Comparison of ENCODE assay signal across 25 cellular contexts in the genomic region with DNA sequence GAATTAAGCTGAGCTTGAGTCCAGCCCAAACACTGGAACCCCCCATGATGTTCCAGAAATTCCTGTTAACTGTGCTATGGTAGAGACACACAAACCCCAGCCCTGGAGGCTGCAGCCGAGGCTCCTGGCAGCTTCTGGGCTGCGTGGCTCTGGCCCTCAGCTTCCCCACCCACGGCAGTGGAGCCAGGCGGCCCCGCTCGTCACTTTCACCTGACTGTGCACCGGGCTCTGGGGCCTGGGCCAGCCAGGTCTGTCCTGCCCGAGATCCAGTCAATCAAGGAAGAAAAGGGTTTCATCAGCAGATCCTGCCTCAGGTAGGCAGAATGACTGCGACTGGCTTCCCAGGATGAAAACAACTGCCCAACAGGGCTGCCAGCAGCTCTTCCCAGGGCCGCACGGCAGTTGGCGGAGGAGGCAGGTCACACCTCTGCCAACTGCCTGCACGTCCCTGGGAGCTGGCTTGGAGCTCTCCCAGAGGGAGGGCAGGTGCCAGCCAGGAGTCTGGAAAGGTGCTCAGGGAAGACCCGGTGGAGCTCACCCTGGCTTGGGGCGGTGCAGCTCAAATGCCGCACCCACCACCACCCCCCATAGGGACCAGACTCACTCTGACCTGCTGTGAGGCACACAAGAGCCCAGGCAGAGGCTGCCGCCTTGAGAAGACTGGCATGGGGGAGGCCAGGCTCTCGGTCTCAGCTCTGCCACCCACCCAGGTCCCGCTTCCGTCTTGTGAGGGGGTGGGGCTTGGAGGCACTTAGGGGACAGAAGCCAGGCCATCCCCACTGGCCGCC. TPM values are rescaled to one million over a fixed set of nuclear protein-coding genes. Genes with fewer than 3 reads are reported as not detected.
DNase-seq lines count a peak whose midpoint lies in the region; ATAC-seq and TF ChIP-seq lines count a peak whose summit lies in the region.
"Had no signal": no experiment of that assay in that cellular context is flagged by ENCODE, and none has a peak within 500 bp of the region (broad histone marks: within the 10 kb centered on the region; RNA-seq: fewer than 3 reads in every experiment).

No MANE protein-coding gene starts in this region.

- H3K27me3 ChIP-seq in left ventricle myocardium inferior (ENCODE audit: low read depth): no peaks in the 10 kb centered on the region
- H3K27me3 ChIP-seq: brain microvascular endothelial cell, Peyer's patch, upper lobe of right lung had no signal

- no peak overlapping the region for H3K27ac ChIP-seq in left ventricle myocardium inferior (replicated peaks)
- H3K27ac ChIP-seq: brain microvascular endothelial cell, GM23248, Peyer's patch, skin epidermis, upper lobe of right lung had no signal

- H3K4me3 Mint-ChIP-seq in stimulated activated naive B cell treated with anti-CD40 and anti-IgM and Interleukin-4, amounts not matched to agents 10 μg/mL and 1 μg/mL and 100 μg/mL, for 72 hours: no peak overlapping the region
- H3K4me3 Mint-ChIP-seq: activated naive CD4-positive, alpha-beta T cell treated with anti-CD3 and anti-CD28 coated beads, Interleukin-2, amount 50 U/mL, for 24 hours; naive thymus-derived CD8-positive, alpha-beta T cell had no signal

- peaks cover 34% of the 10 kb centered on the region for H3K4me1 ChIP-seq in left ventricle myocardium inferior
- H3K4me1 ChIP-seq: upper lobe of right lung had no signal

- H3K27me3 Mint-ChIP-seq in stimulated activated naive B cell treated with anti-CD40 and anti-IgM and Interleukin-4, amounts not matched to agents 10 μg/mL and 1 μg/mL and 100 μg/mL, for 72 hours: no peaks in the 10 kb centered on the region
- H3K27me3 Mint-ChIP-seq: activated naive CD4-positive, alpha-beta T cell treated with anti-CD3 and anti-CD28 coated beads, Interleukin-2, amount 50 U/mL, for 24 hours; naive thymus-derived CD8-positive, alpha-beta T cell had no signal

- TF ChIP-seq CTCF in left ventricle myocardium inferior (IDR thresholded peaks at IDR 0.05; ENCODE audit: borderline replicate concordance): no peak

- H3K9me3 Mint-ChIP-seq in stimulated activated naive B cell treated with anti-CD40 and anti-IgM and Interleukin-4, amounts not matched to agents 10 μg/mL and 1 μg/mL and 100 μg/mL, for 72 hours: no peaks in the 10 kb centered on the region
- H3K9me3 Mint-ChIP-seq: activated naive CD4-positive, alpha-beta T cell treated with anti-CD3 and anti-CD28 coated beads, Interleukin-2, amount 50 U/mL, for 24 hours; naive thymus-derived CD8-positive, alpha-beta T cell had no signal

- DNase-seq in Right ventricle myocardium inferior (ENCODE audit: missing footprints) (peak; percentile 55), left ventricle myocardium inferior (no peak), iPS-NIHi11 (ENCODE audit: low spot score) (peak; percentile 9), NCI-H187 treated with DMSO at 0.1 percent for 48 hours (lab: John Stamatoyannopoulos, UW) (no peak)
- DNase-seq in stimulated activated naive B cell treated with anti-CD40 and anti-IgM and Interleukin-4, amounts not matched to agents 10 μg/mL and 1 μg/mL and 100 μg/mL, for 72 hours: no peak
- DNase-seq: 8988T; activated CD8-positive, alpha-beta memory T cell treated with anti-CD3 and anti-CD28 coated beads for 24 hours; activated T-cell treated with anti-CD3 and anti-CD28 coated beads for 4 hours; amygdala; brain microvascular endothelial cell; Calu3; DMS79 treated with DMSO at 0.1 percent for 48 hours; GF-D8; GM23248; IMR-90; kidney glomerular epithelial cell; naive thymus-derived CD8-positive, alpha-beta T cell; NCI-H1436 treated with DMSO at 0.1 percent for 48 hours; NCI-H748 treated with DMSO at 0.1 percent for 48 hours; Peyer's patch; stimulated activated naive CD4-positive, alpha-beta T cell treated with Interleukin-2 at 50 U/mL for 16 hours; upper lobe of right lung had no signal

- ATAC-seq in Right ventricle myocardium inferior (no peak), GM21381 (IDR thresholded peaks at IDR 0.05; ENCODE audit: unreplicated experiment) (no peak)
- no peak for ATAC-seq in stimulated activated naive B cell treated with anti-CD40 and anti-IgM and Interleukin-4, amounts not matched to agents 10 μg/mL and 1 μg/mL and 100 μg/mL, for 72 hours (replicated peaks)
- ATAC-seq: naive thymus-derived CD8-positive, alpha-beta T cell; upper lobe of right lung had no signal

- no peak overlapping the region for H3K4me3 ChIP-seq in left ventricle myocardium inferior
- H3K4me3 ChIP-seq: GM23248, Peyer's patch, skin epidermis, upper lobe of right lung had no signal

- peaks cover 89% of the 10 kb centered on the region for H3K36me3 ChIP-seq in left ventricle myocardium inferior

- no peaks in the 10 kb centered on the region for H3K9me3 ChIP-seq in left ventricle myocardium inferior (replicated peaks)
- H3K9me3 ChIP-seq: Peyer's patch, upper lobe of right lung had no signal

- intact Hi-C loops in Right ventricle myocardium inferior (cut with DNase I) (loop anchor here (5.0 kb wide), 1 partner anchor 90 kb away; the partner anchor contains the start of gene WDR5), left ventricle myocardium inferior (cut with micrococcal nuclease) (no loop called here)

- peaks cover 41 to 45% of the 10 kb centered on the region in 2 donors for H3K36me3 Mint-ChIP-seq in stimulated activated naive B cell treated with anti-CD40 and anti-IgM and Interleukin-4, amounts not matched to agents 10 μg/mL and 1 μg/mL and 100 μg/mL, for 72 hours

- no peaks in the 10 kb centered on the region for H3K4me1 Mint-ChIP-seq in stimulated activated naive B cell treated with anti-CD40 and anti-IgM and Interleukin-4, amounts not matched to agents 10 μg/mL and 1 μg/mL and 100 μg/mL, for 72 hours
- H3K4me1 Mint-ChIP-seq: activated naive CD4-positive, alpha-beta T cell treated with anti-CD3 and anti-CD28 coated beads, Interleukin-2, amount 50 U/mL, for 24 hours; naive thymus-derived CD8-positive, alpha-beta T cell had no signal

- peak overlapping the region; percentile 37 for H3K27ac Mint-ChIP-seq in stimulated activated naive B cell treated with anti-CD40 and anti-IgM and Interleukin-4, amounts not matched to agents 10 μg/mL and 1 μg/mL and 100 μg/mL, for 72 hours
- H3K27ac Mint-ChIP-seq: activated naive CD4-positive, alpha-beta T cell treated with anti-CD3 and anti-CD28 coated beads, Interleukin-2, amount 50 U/mL, for 24 hours had no signal

RNA-seq across cellular contexts. Expression of gene BRD3, which starts 20.7 kb away (rescaled TPM):
- total RNA-seq in Right ventricle myocardium inferior (31.6 TPM), left ventricle myocardium inferior (24.7 TPM)

RNA-seq across cellular contexts. Expression of gene BRD3OS, which starts 21.8 kb away (rescaled TPM):
- 6.2 TPM for total RNA-seq in Right ventricle myocardium inferior
- 5.7 TPM for total RNA-seq in left ventricle myocardium inferior

RNA-seq across cellular contexts. Expression of gene VAV2, which starts 55.0 kb away (rescaled TPM):
- 7.6 TPM for total RNA-seq in Right ventricle myocardium inferior
- 4.1 TPM for total RNA-seq in left ventricle myocardium inferior

Comparison
In these comparisons a context has a peak if more than half of its experiments do, and no peak if none do; other contexts are left out.
1. DNase-seq: peak in Right ventricle myocardium inferior (single experiment) and iPS-NIHi11 (single experiment); none in left ventricle myocardium inferior (single experiment), stimulated activated naive B cell treated with anti-CD40 and anti-IgM and Interleukin-4, amounts not matched to agents 10 μg/mL and 1 μg/mL and 100 μg/mL, for 72 hours (single experiment) and NCI-H187 treated with DMSO at 0.1 percent for 48 hours (single experiment).